8 cellular contexts compared by ENCODE assay signal in genomic region chr5:109411627-109412026, GRCh38. TPM values are rescaled to one million over a fixed set of nuclear protein-coding genes. Genes with fewer than 3 reads are reported as not detected.
DNase-seq lines count a peak whose midpoint lies in the region; TF ChIP-seq lines count a peak whose summit lies in the region.

No MANE protein-coding gene starts in this region.

- TF ChIP-seq CTCF in A673 (conservative IDR thresholded peaks at IDR 0.05; ENCODE audit: low read depth, low read length) (no peak), astrocyte of the spinal cord (IDR thresholded peaks at IDR 0.05; ENCODE audit: low read depth, low read length) (no peak)

- intact Hi-C loops in A673 (cut with micrococcal nuclease; ENCODE audit: unreplicated experiment): loop anchor here (2.0 kb wide), 2 partner anchors 199 to 663 kb away; no protein-coding TSS in a partner anchor

- no peaks in the 10 kb centered on the region for H3K36me3 ChIP-seq in A673 (ENCODE audit: insufficient read depth, low read length, poor library complexity, severe bottlenecking)

- no TSS peak for BruUV-seq in A673 (replicated peaks; lab: Mats Ljungman, UMichigan)

- H3K4me3 ChIP-seq in A673 (ENCODE audit: low read depth, low read length, poor library complexity, severe bottlenecking) (no peak overlapping the region), astrocyte of the spinal cord (ENCODE audit: low read depth, low read length) (no peak overlapping the region)

- H3K27ac ChIP-seq in A673 (ENCODE audit: low read depth, low read length, poor library complexity, severe bottlenecking): no peak overlapping the region

- POLR2A ChIA-PET in A673 (lab: Charles Lee; ENCODE audit: low non-redundant PET): no interaction called here

- H3K4me1 ChIP-seq in A673 (ENCODE audit: insufficient read depth, low read length, poor library complexity, severe bottlenecking): peaks cover 16% of the 10 kb centered on the region

- CTCF ChIA-PET in A673 (lab: Charles Lee): no interaction called here

- H3K9me3 ChIP-seq in A673 (ENCODE audit: low read depth, low read length, poor library complexity, severe bottlenecking): peaks cover 9% of the 10 kb centered on the region

- in situ Hi-C loops in astrocyte of the spinal cord (cut with HindIII; ENCODE audit: low sequenced_read_pairs): no loop called here

- H3K27me3 ChIP-seq in A673 (replicated peaks; ENCODE audit: insufficient read depth, low read depth, low read length, poor library complexity): no peaks in the 10 kb centered on the region

- peak; percentile 50 for DNase-seq in A673 (ENCODE audit: low spot score)
- peak; percentile 76 for DNase-seq in HPDE6-E6E7 (ENCODE audit: extremely low spot score)
- DNase-seq in astrocyte of the spinal cord (ENCODE audit: low read depth, low spot score): peak; percentile 94
- DNase-seq in lung microvascular endothelial cell (ENCODE audit: low read depth in 2 of 2): peak; percentile 92 to 95
- DNase-seq in NCI-H1930 (lab: John Stamatoyannopoulos, UW): no peak
- DNase-seq in stimulated activated naive CD4-positive, alpha-beta T cell treated with Interleukin-2 at 50 U/mL for 16 hours (lab: John Stamatoyannopoulos, UW): no peak
- no peak for DNase-seq in NCI-H2171 (lab: John Stamatoyannopoulos, UW)
- no peak for DNase-seq in OCI-M2 (lab: John Stamatoyannopoulos, UW; ENCODE audit: unreplicated experiment)

RNA-seq across cellular contexts. Expression of gene PJA2, which starts 1.9 kb away (rescaled TPM):
- 47.3 and 55.2 TPM in 2 replicates for total RNA-seq in A673 (2021)
- total RNA-seq in lung microvascular endothelial cell: 47.3 and 70.6 TPM in 2 replicates

Comparison
In these comparisons a context has a peak if more than half of its experiments do, and no peak if none do; other contexts are left out.
1. DNase-seq: peak in A673 (single experiment), HPDE6-E6E7 (single experiment), astrocyte of the spinal cord (single experiment) and lung microvascular endothelial cell (2 of 2); none in NCI-H1930 (0 of 2), stimulated activated naive CD4-positive, alpha-beta T cell treated with Interleukin-2 at 50 U/mL for 16 hours (single experiment), NCI-H2171 (single experiment) and OCI-M2 (single experiment).